28 cellular contexts compared by ENCODE assay signal in genomic region chr18:28837100-28837499, GRCh38.
"Had no signal": no experiment of that assay in that cellular context is flagged by ENCODE, and none has a peak within 500 bp of the region (broad histone marks: within the 10 kb centered on the region; RNA-seq: fewer than 3 reads in every experiment).

No MANE protein-coding gene starts in this region.

- H3K36me3 Mint-ChIP-seq: memory B cell; natural killer cell; stimulated activated memory B cell treated with anti-CD40 and anti-IgM and Interleukin-4, amounts not matched to agents 10 μg/mL and 1 μg/mL and 100 μg/mL, for 72 hours; type B pancreatic cell had no signal

- ATAC-seq: esophagus mucosa; gastrocnemius medialis; left lobe of liver; natural killer cell; psoas muscle; right cardiac atrium; stimulated activated memory B cell treated with anti-CD40 and anti-IgM and Interleukin-4, amounts not matched to agents 10 μg/mL and 1 μg/mL and 100 μg/mL, for 72 hours; stimulated activated naive CD8-positive, alpha-beta T cell treated with anti-CD3 and anti-CD28 coated beads, Interleukin-15, Interleukin-2, amounts not matched to agents 100 U/mL and 50 U/mL, for 24 hours had no signal

- H3K4me3 Mint-ChIP-seq: memory B cell; natural killer cell; stimulated activated memory B cell treated with anti-CD40 and anti-IgM and Interleukin-4, amounts not matched to agents 10 μg/mL and 1 μg/mL and 100 μg/mL, for 72 hours; type B pancreatic cell had no signal

- DNase-seq: dermis blood vessel endothelial cell; effector memory CD4-positive, alpha-beta T cell; foreskin fibroblast; gastrocnemius medialis; head of caudate nucleus; kidney; natural killer cell; occipital lobe; ovary; posterior cingulate gyrus; psoas muscle; right cardiac atrium; spleen; stimulated activated CD4-positive, alpha-beta T cell treated with anti-CD3 and anti-CD28 coated beads, Interleukin-4, amount 100 ng/mL, for 4 hours; stimulated activated naive CD8-positive, alpha-beta T cell treated with anti-CD3 and anti-CD28 coated beads, Interleukin-15, Interleukin-2, amounts not matched to agents 100 U/mL and 50 U/mL, for 24 hours; substantia nigra; testis; tibial artery had no signal

- FAIRE-seq: endometrium, kidney had no signal

- H3K27me3 ChIP-seq: gastrocnemius medialis, ovary, spleen, testis, tibial artery had no signal

- H3K27me3 Mint-ChIP-seq: memory B cell; stimulated activated memory B cell treated with anti-CD40 and anti-IgM and Interleukin-4, amounts not matched to agents 10 μg/mL and 1 μg/mL and 100 μg/mL, for 72 hours; type B pancreatic cell had no signal

- H3K4me3 ChIP-seq: coronary artery, gastrocnemius medialis, lung, ovary, psoas muscle, skin epidermis, spleen, testis, tibial artery had no signal

- H3K27ac ChIP-seq: coronary artery, epithelial cell of prostate, gastrocnemius medialis, ovary, psoas muscle, skin epidermis, spleen, testis, tibial artery had no signal

- H3K9me3 ChIP-seq: gastrocnemius medialis, ovary, psoas muscle, testis, tibial artery had no signal

- H3K36me3 ChIP-seq: gastrocnemius medialis, ovary, spleen, tibial artery had no signal

- H3K4me1 Mint-ChIP-seq: memory B cell; stimulated activated memory B cell treated with anti-CD40 and anti-IgM and Interleukin-4, amounts not matched to agents 10 μg/mL and 1 μg/mL and 100 μg/mL, for 72 hours had no signal

- H3K27ac Mint-ChIP-seq: memory B cell; natural killer cell; stimulated activated memory B cell treated with anti-CD40 and anti-IgM and Interleukin-4, amounts not matched to agents 10 μg/mL and 1 μg/mL and 100 μg/mL, for 72 hours; type B pancreatic cell had no signal

- H3K4me1 ChIP-seq: gastrocnemius medialis, psoas muscle, spleen, testis, tibial artery had no signal
